Comparison of ENCODE assay signal across 13 cellular contexts in genomic region chr5:177462021-177462670, GRCh38. TPM values are rescaled to one million over a fixed set of nuclear protein-coding genes. Genes with fewer than 3 reads are reported as not detected.
DNase-seq lines count a peak whose midpoint lies in the region; ATAC-seq, FAIRE-seq and TF ChIP-seq lines count a peak whose summit lies in the region.
"Had no signal": no experiment of that assay in that cellular context is flagged by ENCODE, and none has a peak within 500 bp of the region (broad histone marks: within the 10 kb centered on the region; RNA-seq: fewer than 3 reads in every experiment).

No MANE protein-coding gene starts in this region.

- H4K8ac ChIP-seq in H1 (ENCODE audit: extremely low read depth, insufficient read depth, low read length): peak overlapping the region; percentile 36; the same call in 1 of the 2 replicates

- POLR2A ChIA-PET in H1 (lab: Charles Lee; ENCODE audit: partially characterized antibody): interaction anchor here (1.0 to 67.5 kb wide), 3 partner anchors 7 to 71 kb away, joined by 3 to 3349 read pairs (median 3349); partner anchors contain the start of genes DBN1, DOK3, PDLIM7 and PRR7

- 92% methylated on average over 24 of the region's 27 CpGs; no CpG with 5 or more reads in 1 of the 2 experiments for WGBS in H1 (ENCODE audit: extremely low coverage in 1 of 2, insufficient coverage in 1 of 2, insufficient read length in 1 of 2, insufficient replicate concordance in 2 of 2, low coverage in 1 of 2, low lambda C conversion rate in 2 of 2, missing lambda C conversion rate in 1 of 2), 2 experiments
- WGBS in psoas muscle, 3 donors: 73 to 76% (median 75%) methylated on average over 27 of the region's 27 CpGs
- WGBS in testis, 2 donors: 80 to 88% methylated on average over 23 to 27 of the region's 27 CpGs

- peak overlapping the region; percentile 69 for H3K27ac ChIP-seq in HL-60 (replicated peaks)
- H3K27ac ChIP-seq in H1 (ENCODE audit: low read depth, low read length): peak overlapping the region; percentile 11; the same call in 1 of the 2 replicates
- H3K27ac ChIP-seq in psoas muscle: peak overlapping the region; percentile 32
- H3K27ac ChIP-seq in testis: no peak overlapping the region
- H3K27ac ChIP-seq: thoracic aorta had no signal

- no peak overlapping the region for H3K9ac ChIP-seq in H1 (replicated peaks in 1 of 4; ENCODE audit: extremely low read depth in 1 of 4, low read depth in 3 of 4, low read length in 3 of 4)

- no peaks in the 10 kb centered on the region for H3K23me2 ChIP-seq in H1 (ENCODE audit: low read depth, low read length)

- H3K27me3 ChIP-seq in HL-60 (ENCODE audit: insufficient read depth, poor library complexity, severe bottlenecking) (no peaks in the 10 kb centered on the region), H1 (replicated peaks in 1 of 4; ENCODE audit: control insufficient read depth in 3 of 4, extremely low read depth in 1 of 4, insufficient read depth in 3 of 4, low read length in 3 of 4) (no peaks in the 10 kb centered on the region), psoas muscle (ENCODE audit: insufficient read depth in 3 of 3, low read length in 2 of 3) (no peaks in the 10 kb centered on the region), testis (no peaks in the 10 kb centered on the region)

- no peak overlapping the region for H3K14ac ChIP-seq in H1 (ENCODE audit: insufficient read length)

- TF ChIP-seq POLR2A in H1 (IDR thresholded peaks at IDR 0.05; ENCODE audit: control extremely low read depth in 1 of 2, low read depth in 2 of 2, low read length in 2 of 2) (no peak; a peak in 1 of 3 replicates), testis (IDR thresholded peaks at IDR 0.05) (no peak)

- H3K79me1 ChIP-seq in H1 (ENCODE audit: low read depth, low read length): peaks cover 3% of the 10 kb centered on the region; the same call in 1 of the 2 replicates

- no peak for TF ChIP-seq RAD21 in H1 (IDR thresholded peaks at IDR 0.05 in 1 of 2, conservative IDR thresholded peaks at IDR 0.05 in 1 of 2; ENCODE audit: low read depth in 2 of 2, low read length in 2 of 2)

- intact Hi-C loops in psoas muscle (cut with DNase I) (no loop called here), testis (cut with DNase I; ENCODE audit: low total_unique reads) (no loop called here)

- no peak for FAIRE-seq in H1 (lab: Jason Lieb, UNC)

- H2AFZ ChIP-seq in H1 (ENCODE audit: low read length): no peak overlapping the region

- peaks cover 0 to 5% (median 3%) of the 10 kb centered on the region in 4 experiments; a peak in 4 of 7 replicates for H3K4me1 ChIP-seq in H1 (replicated peaks in 1 of 4; ENCODE audit: control insufficient read depth in 3 of 4, insufficient read depth in 4 of 4, low read length in 3 of 4)
- H3K4me1 ChIP-seq in psoas muscle: peaks cover 3% of the 10 kb centered on the region
- H3K4me1 ChIP-seq in testis: no peaks in the 10 kb centered on the region

- TF ChIP-seq CTCF in HL-60 (IDR thresholded peaks at IDR 0.05; ENCODE audit: insufficient read depth, low read length) (no peak), H1 (IDR thresholded peaks at IDR 0.05; ENCODE audit: control extremely low read depth in 1 of 3, insufficient read depth in 1 of 3, low read depth in 1 of 3, low read length in 3 of 3) (no peak), psoas muscle (IDR thresholded peaks at IDR 0.05) (no peak), testis (IDR thresholded peaks at IDR 0.05) (no peak)

- CTCF ChIA-PET in H1 (lab: Charles Lee; ENCODE audit: partially characterized antibody): interaction anchor here (1.1 to 5.5 kb wide), 4 partner anchors 9 to 41 kb away, joined by 3 to 64 read pairs (median 5); partner anchors contain the start of gene DBN1

- ATAC-seq in psoas muscle (peak in 2 of 4 donors; percentile 21 to 24), GM19455 (IDR thresholded peaks at IDR 0.05; ENCODE audit: unreplicated experiment) (no peak), HG02884 (IDR thresholded peaks at IDR 0.05; ENCODE audit: unreplicated experiment) (no peak)

- no peak overlapping the region for H3K56ac ChIP-seq in H1 (replicated peaks; ENCODE audit: insufficient read length, low read depth, low read length)

- H3K23ac ChIP-seq in H1 (ENCODE audit: insufficient read length): no peak overlapping the region

- H3K36me3 ChIP-seq in H1 (ENCODE audit: control insufficient read depth in 2 of 4, insufficient read depth in 4 of 4, low read length in 3 of 4) (peaks cover 36 to 79% (median 67%) of the 10 kb centered on the region in 4 experiments), psoas muscle (ENCODE audit: insufficient read depth in 1 of 2, low read depth in 1 of 2) (peaks cover 0 to 23% of the 10 kb centered on the region in 2 donors), testis (ENCODE audit: low read depth, missing control alignments) (no peaks in the 10 kb centered on the region)

- H3K4me3 ChIP-seq in HL-60 (replicated peaks; ENCODE audit: insufficient read depth, low read length): peak overlapping the region; percentile 58
- H3K4me3 ChIP-seq in H1 (ENCODE audit: extremely low read depth in 1 of 4, insufficient read depth in 2 of 4, low read depth in 3 of 4, low read length in 4 of 4): no peak overlapping the region
- H3K4me3 ChIP-seq in psoas muscle: peak overlapping the region; percentile 28
- H3K4me3 ChIP-seq in testis: no peak overlapping the region
- H3K4me3 ChIP-seq: thoracic aorta had no signal

- no peak overlapping the region for H2BK15ac ChIP-seq in H1 (ENCODE audit: low read length)

- peaks cover 24 to 49% of the 10 kb centered on the region in 2 experiments for H4K20me1 ChIP-seq in H1 (replicated peaks in 1 of 2; ENCODE audit: control insufficient read depth in 1 of 2, insufficient read depth in 2 of 2, low read length in 2 of 2)

- no peak overlapping the region for H4K5ac ChIP-seq in H1 (ENCODE audit: insufficient read length, low read depth, low read length)

- no peak overlapping the region for H2BK20ac ChIP-seq in H1 (ENCODE audit: low read length)

- H3K4ac ChIP-seq in H1 (replicated peaks; ENCODE audit: insufficient read length, low read depth, low read length): no peak overlapping the region

- H2BK5ac ChIP-seq in H1 (ENCODE audit: low read depth, low read length): no peak overlapping the region; the same call in 1 of the 2 replicates

- no peak overlapping the region for H4K91ac ChIP-seq in H1 (replicated peaks; ENCODE audit: insufficient read length, low read length)

- DNase-seq in HL-60 (ENCODE audit: low read depth in 1 of 2, low spot score in 1 of 2) (peak; percentile 82 to 89), SKM-1 (lab: John Stamatoyannopoulos, UW; ENCODE audit: unreplicated experiment) (peak; percentile 61), H1 (ENCODE audit: low read depth in 1 of 2, low spot score in 2 of 2) (no peak), psoas muscle (peak in 1 of 2 donors; percentile 74), testis (no peak)
- no peak for DNase-seq in stimulated activated CD4-positive, alpha-beta T cell treated with anti-CD3 and anti-CD28 coated beads, Interleukin-2, amount 100 ng/mL, for 48 hours
- DNase-seq: activated CD4-positive, alpha-beta T cell treated with anti-CD3 and anti-CD28 coated beads for 48 hours; amygdala; NCI-H2171; stimulated activated CD4-positive, alpha-beta T cell treated with anti-CD3 and anti-CD28 coated beads, Interleukin-4, amount 100 ng/mL, for 1 hour had no signal

- no peak overlapping the region for H2BK120ac ChIP-seq in H1 (replicated peaks; ENCODE audit: low read depth, low read length)

- H3K79me2 ChIP-seq in H1 (ENCODE audit: control insufficient read depth in 1 of 2, insufficient read depth in 2 of 2, low read length in 2 of 2): peaks cover 0 to 7% of the 10 kb centered on the region in 2 experiments; a peak in 2 of 4 replicates

- H3K18ac ChIP-seq in H1 (ENCODE audit: extremely low read depth, low read length): no peak overlapping the region

- no peak overlapping the region for H2AK5ac ChIP-seq in H1 (ENCODE audit: low read depth, low read length)

- H2BK12ac ChIP-seq in H1 (ENCODE audit: low read depth, low read length): no peak overlapping the region

- TF ChIP-seq EP300 in H1 (IDR thresholded peaks at IDR 0.05; ENCODE audit: borderline replicate concordance in 1 of 2, low read depth in 2 of 2, low read length in 2 of 2): no peak

- peaks cover 0 to 4% of the 10 kb centered on the region in 2 experiments; a peak in 2 of 4 replicates for H3K9me3 ChIP-seq in H1 (ENCODE audit: insufficient read depth in 2 of 2, low read depth in 1 of 2, low read length in 1 of 2)
- no peaks in the 10 kb centered on the region for H3K9me3 ChIP-seq in psoas muscle
- no peaks in the 10 kb centered on the region for H3K9me3 ChIP-seq in testis
- H3K9me3 ChIP-seq: thoracic aorta had no signal

- H3K4me2 ChIP-seq in H1 (ENCODE audit: insufficient read depth in 1 of 2, low read depth in 2 of 2, low read length in 2 of 2): no peak overlapping the region

RNA-seq across cellular contexts. Expression of gene DBN1, which starts 11.3 kb away (rescaled TPM):
- total RNA-seq in H1 (2021; fragmentation: NEBNext Ultra II Directional; extraction: Animal tissue kit (Norgen Biotek cat#: 25700)): 325 and 333 TPM in 2 replicates
- polyA plus RNA-seq in H1 (2011; rRNA removed) (168 and 250 TPM in 2 replicates), psoas muscle (10 to 100 TPM in 2 of 3 donors, 1 to 10 TPM in 1; 8.1 to 20.8 (median 20.1) TPM), testis (ENCODE audit: insufficient read depth, low read depth, low replicate concordance) (50.5 TPM)
- polyA plus RNA-seq in H1 (2011; cell fraction: cytosol; rRNA removed): 212 TPM
- polyA plus RNA-seq in H1 (2011; cell fraction: nucleus; rRNA removed): 1,074 TPM
- 188 to 314 TPM (median 284 TPM) in 4 replicates for polyA plus RNA-seq in H1 (2012, experiment 1 of 2)
- 241 TPM for polyA plus RNA-seq in H1 (2012, experiment 2 of 2)
- 332 TPM for polyA plus RNA-seq in H1 (2013, experiment 1 of 2)
- 350 TPM for polyA plus RNA-seq in H1 (2013, experiment 2 of 2)
- polyA minus RNA-seq in H1 (2011; rRNA and poly(A)+ RNA removed): 120 and 154 TPM in 2 replicates
- polyA minus RNA-seq in H1 (2011; cell fraction: cytosol; rRNA and poly(A)+ RNA removed): 133 TPM
- polyA minus RNA-seq in H1 (2011; cell fraction: nucleus; rRNA and poly(A)+ RNA removed): 288 TPM
- total RNA-seq in psoas muscle (10 to 100 TPM; 17.7 to 28.4 (median 24.3) TPM), testis (10 to 100 TPM; 69.6 to 83.1 TPM)

RNA-seq across cellular contexts. Expression of gene PRR7, which starts 15.5 kb away (rescaled TPM):
- total RNA-seq in H1 (2021; fragmentation: NEBNext Ultra II Directional; extraction: Animal tissue kit (Norgen Biotek cat#: 25700)): 8.0 and 8.6 TPM in 2 replicates
- polyA plus RNA-seq in H1 (2011; rRNA removed): 11.8 and 23.1 TPM in 2 replicates
- polyA plus RNA-seq in H1 (2011; cell fraction: cytosol; rRNA removed): 11.7 TPM
- 12.5 TPM for polyA plus RNA-seq in H1 (2011; cell fraction: nucleus; rRNA removed)
- 0.79 to 4.9 TPM (median 4.9 TPM) in 4 replicates for polyA plus RNA-seq in H1 (2012, experiment 1 of 2)
- polyA plus RNA-seq in H1 (2012, experiment 2 of 2): 2.8 TPM
- 5.2 TPM for polyA plus RNA-seq in H1 (2013, experiment 1 of 2)
- 4.9 TPM for polyA plus RNA-seq in H1 (2013, experiment 2 of 2)
- polyA minus RNA-seq in H1 (2011; rRNA and poly(A)+ RNA removed): 0.12 and 0.13 TPM in 2 replicates
- 5.2 TPM for polyA minus RNA-seq in H1 (2011; cell fraction: cytosol; rRNA and poly(A)+ RNA removed)
- polyA minus RNA-seq in H1 (2011; cell fraction: nucleus; rRNA and poly(A)+ RNA removed): 7.5 TPM
- 1 to 10 TPM in 3 of 4 donors, under 1 TPM in 1; 0.88 to 2.6 (median 1.8) TPM for total RNA-seq in psoas muscle
- 1 to 10 TPM in 1 of 3 donors, under 1 TPM in 2; 0.39 to 3.8 (median 0.48) TPM for polyA plus RNA-seq in psoas muscle
- total RNA-seq in testis: 10 to 100 TPM; 19.9 to 23.2 TPM
- 2.8 TPM for polyA plus RNA-seq in testis (ENCODE audit: insufficient read depth, low read depth, low replicate concordance)

RNA-seq across cellular contexts. Expression of gene PDLIM7, which starts 35.3 kb away (rescaled TPM):
- 86.7 and 94.2 TPM in 2 replicates for total RNA-seq in H1 (2021; fragmentation: NEBNext Ultra II Directional; extraction: Animal tissue kit (Norgen Biotek cat#: 25700))
- polyA plus RNA-seq in H1 (2011; rRNA removed) (67.3 and 118 TPM in 2 replicates), psoas muscle (100 to 1,000 TPM; 174 to 254 (median 221) TPM), testis (ENCODE audit: insufficient read depth, low read depth, low replicate concordance) (72.2 TPM)
- polyA plus RNA-seq in H1 (2011; cell fraction: cytosol; rRNA removed): 69.8 TPM
- polyA plus RNA-seq in H1 (2011; cell fraction: nucleus; rRNA removed): 396 TPM
- polyA plus RNA-seq in H1 (2012, experiment 1 of 2): 66.9 to 114 TPM (median 104 TPM) in 4 replicates
- 72.7 TPM for polyA plus RNA-seq in H1 (2012, experiment 2 of 2)
- 55.8 TPM for polyA plus RNA-seq in H1 (2013, experiment 1 of 2)
- polyA plus RNA-seq in H1 (2013, experiment 2 of 2): 54.4 TPM
- polyA minus RNA-seq in H1 (2011; rRNA and poly(A)+ RNA removed): 22.3 and 28.0 TPM in 2 replicates
- 53.7 TPM for polyA minus RNA-seq in H1 (2011; cell fraction: cytosol; rRNA and poly(A)+ RNA removed)
- 149 TPM for polyA minus RNA-seq in H1 (2011; cell fraction: nucleus; rRNA and poly(A)+ RNA removed)
- total RNA-seq in psoas muscle (100 to 1,000 TPM; 134 to 221 (median 161) TPM), testis (100 to 1,000 TPM in 1 of 2 donors, 10 to 100 TPM in 1; 90.5 to 118 TPM)

RNA-seq across cellular contexts. Expression of gene GRK6, which starts 35.7 kb away (rescaled TPM):
- total RNA-seq in H1 (2021; fragmentation: NEBNext Ultra II Directional; extraction: Animal tissue kit (Norgen Biotek cat#: 25700)): 52.0 and 57.8 TPM in 2 replicates
- polyA plus RNA-seq in H1 (2011; rRNA removed) (31.8 and 50.8 TPM in 2 replicates), psoas muscle (10 to 100 TPM; 12.3 to 14.6 (median 13.2) TPM), testis (ENCODE audit: insufficient read depth, low read depth, low replicate concordance) (32.6 TPM)
- 43.3 TPM for polyA plus RNA-seq in H1 (2011; cell fraction: cytosol; rRNA removed)
- polyA plus RNA-seq in H1 (2011; cell fraction: nucleus; rRNA removed): 53.8 TPM
- 32.8 to 46.4 TPM (median 42.2 TPM) in 4 replicates for polyA plus RNA-seq in H1 (2012, experiment 1 of 2)
- 38.4 TPM for polyA plus RNA-seq in H1 (2012, experiment 2 of 2)
- polyA plus RNA-seq in H1 (2013, experiment 1 of 2): 23.7 TPM
- 24.5 TPM for polyA plus RNA-seq in H1 (2013, experiment 2 of 2)
- 21.9 and 25.8 TPM in 2 replicates for polyA minus RNA-seq in H1 (2011; rRNA and poly(A)+ RNA removed)
- 27.7 TPM for polyA minus RNA-seq in H1 (2011; cell fraction: cytosol; rRNA and poly(A)+ RNA removed)
- polyA minus RNA-seq in H1 (2011; cell fraction: nucleus; rRNA and poly(A)+ RNA removed): 39.0 TPM
- total RNA-seq in psoas muscle (10 to 100 TPM; 15.8 to 22.6 (median 19.1) TPM), testis (10 to 100 TPM; 51.8 to 57.0 TPM)

RNA-seq across cellular contexts. Expression of gene DOK3, which starts 47.5 kb away (rescaled TPM):
- total RNA-seq in H1 (2021; fragmentation: NEBNext Ultra II Directional; extraction: Animal tissue kit (Norgen Biotek cat#: 25700)): 6.4 and 8.6 TPM in 2 replicates
- polyA plus RNA-seq in H1 (2011; rRNA removed) (4.2 and 6.3 TPM in 2 replicates), psoas muscle (1 to 10 TPM in 2 of 3 donors, under 1 TPM in 1; 0.44 to 5.0 (median 3.8) TPM), testis (ENCODE audit: insufficient read depth, low read depth, low replicate concordance) (10.4 TPM)
- polyA plus RNA-seq in H1 (2011; cell fraction: cytosol; rRNA removed): 4.7 TPM
- polyA plus RNA-seq in H1 (2011; cell fraction: nucleus; rRNA removed): 28.3 TPM
- polyA plus RNA-seq in H1 (2012, experiment 1 of 2): 5.7 to 10.5 TPM (median 6.6 TPM) in 4 replicates
- 3.0 TPM for polyA plus RNA-seq in H1 (2012, experiment 2 of 2)
- polyA plus RNA-seq in H1 (2013, experiment 1 of 2): 5.7 TPM
- 5.5 TPM for polyA plus RNA-seq in H1 (2013, experiment 2 of 2)
- polyA minus RNA-seq in H1 (2011; rRNA and poly(A)+ RNA removed): 1.3 and 3.3 TPM in 2 replicates
- 0.73 TPM for polyA minus RNA-seq in H1 (2011; cell fraction: cytosol; rRNA and poly(A)+ RNA removed)
- polyA minus RNA-seq in H1 (2011; cell fraction: nucleus; rRNA and poly(A)+ RNA removed): 7.3 TPM
- total RNA-seq in psoas muscle (1 to 10 TPM; 2.4 to 5.4 (median 3.1) TPM), testis (10 to 100 TPM; 10.7 to 18.7 TPM)

Comparison
In these comparisons a context has a peak if more than half of its experiments do, and no peak if none do; other contexts are left out.
1. DNase-seq: peak in HL-60 (2 of 2) and SKM-1 (single experiment); none in H1 (0 of 2), stimulated activated CD4-positive, alpha-beta T cell treated with anti-CD3 and anti-CD28 coated beads, Interleukin-2, amount 100 ng/mL, for 48 hours (0 of 2) and testis (single experiment).
2. H3K27ac ChIP-seq: peak in HL-60 (single experiment), H1 (single experiment) and psoas muscle (single experiment); none in testis (0 of 2).
3. H3K4me3 ChIP-seq: peak in HL-60 (single experiment) and psoas muscle (single experiment); none in H1 (0 of 4) and testis (0 of 2).